In the genomic region with DNA sequence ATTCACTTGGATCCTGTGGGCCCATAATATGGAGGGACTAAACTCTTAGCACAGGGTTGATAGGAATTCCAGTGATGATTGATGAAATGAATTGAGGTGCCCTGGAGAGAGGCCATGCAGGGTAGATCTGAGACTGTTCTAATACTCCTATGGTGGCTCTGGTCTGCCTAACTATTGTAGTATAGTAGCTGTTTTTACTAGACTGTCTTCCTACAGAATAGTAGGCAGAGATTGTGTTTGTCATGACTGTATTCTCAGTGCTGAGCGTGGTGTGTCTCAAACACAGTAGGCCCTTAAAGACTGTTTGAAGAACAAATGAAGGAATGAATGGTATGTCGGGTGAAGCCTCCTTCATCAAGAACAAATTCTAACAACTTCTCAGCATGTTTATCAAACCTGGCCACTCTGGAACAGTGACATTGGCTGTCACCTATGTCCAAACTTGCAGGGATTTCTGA, we compare ENCODE assay signal across 8 cellular contexts.
A peak's percentile ranks its signal among the peaks of the same experiment; 100 is the strongest.
DNase-seq lines count a peak whose midpoint lies in the region; ATAC-seq and TF ChIP-seq lines count a peak whose summit lies in the region.

No MANE protein-coding gene starts in this region.

- H3K27ac ChIP-seq in coronary artery: peak overlapping the region; percentile 75 to 91

- no peaks in the 10 kb centered on the region for H3K27me3 ChIP-seq in neuron (ENCODE audit: insufficient read depth, low read length)

- ATAC-seq in GM18511 (IDR thresholded peaks at IDR 0.05; ENCODE audit: unreplicated experiment) (peak; percentile 18), HG02884 (IDR thresholded peaks at IDR 0.05; ENCODE audit: unreplicated experiment) (peak; percentile 13)

- H3K4me3 ChIP-seq in coronary artery (peak overlapping the region; percentile 38), neuron (ENCODE audit: low read length) (no peak overlapping the region)

- no peak for DNase-seq in coronary artery (ENCODE audit: low spot score)
- DNase-seq in OCI-M2 (lab: John Stamatoyannopoulos, UW; ENCODE audit: unreplicated experiment): no peak
- DNase-seq in activated CD4-positive, alpha-beta T cell treated with anti-CD3 and anti-CD28 coated beads, Interleukin-2, amount 50 U/mL, for 1 hour: no peak
- DNase-seq in NCI-H510A treated with DMSO at 0.1 percent for 48 hours (lab: John Stamatoyannopoulos, UW): no peak
- no peak for DNase-seq in T-helper 2 cell

- TF ChIP-seq CTCF in coronary artery (IDR thresholded peaks at IDR 0.05): no peak

- H3K9me3 ChIP-seq in neuron (ENCODE audit: low read length): no peaks in the 10 kb centered on the region

- H2AFZ ChIP-seq in neuron (ENCODE audit: low read depth, low read length): peak overlapping the region; percentile 70

- no peaks in the 10 kb centered on the region for H3K36me3 ChIP-seq in neuron (ENCODE audit: insufficient read depth, low read length)

- peaks cover 42% of the 10 kb centered on the region for H3K4me1 ChIP-seq in neuron (ENCODE audit: insufficient read depth, low read length)
